Comparison of ENCODE assay signal across 8 cellular contexts in genomic region chr2:232611559-232612218, GRCh38. TPM values are rescaled to one million over a fixed set of nuclear protein-coding genes. Genes with fewer than 3 reads are reported as not detected.
DNase-seq lines count a peak whose midpoint lies in the region; ATAC-seq, FAIRE-seq and TF ChIP-seq lines count a peak whose summit lies in the region.

No MANE protein-coding gene starts in this region.

- no peak overlapping the region; the same call in 1 of the 2 replicates for H2BK120ac ChIP-seq in IMR-90 (ENCODE audit: low read depth, low read length)

- TF ChIP-seq POLR2A in IMR-90 (IDR thresholded peaks at IDR 0.05; ENCODE audit: low read depth, low read length), result no peak

- H3K27ac ChIP-seq in IMR-90 (ENCODE audit: insufficient read depth, low read length), result no peak overlapping the region

- H3K23ac ChIP-seq in IMR-90 (ENCODE audit: low read depth, low read length), result no peak overlapping the region

- H3K4me1 ChIP-seq in IMR-90 (ENCODE audit: control insufficient read depth, insufficient read depth, low read length), result peaks cover 3% of the 10 kb centered on the region; the same call in 1 of the 2 replicates

- BruUV-seq in IMR-90 (replicated peaks; lab: Mats Ljungman, UMichigan), result no TSS peak

- no peak overlapping the region for H4K8ac ChIP-seq in IMR-90 (ENCODE audit: low read depth in 2 of 2, low read length in 2 of 2)

- no peak overlapping the region for H2BK20ac ChIP-seq in IMR-90 (ENCODE audit: low read depth, low read length)

- peak; percentile 86 for ATAC-seq in IMR-90 (ENCODE audit: low read depth)
- ATAC-seq in WTC11, result peak; percentile 79
- ATAC-seq in HG02798 (IDR thresholded peaks at IDR 0.05; ENCODE audit: poor library complexity, unreplicated experiment), result no peak
- ATAC-seq in HG03354 (IDR thresholded peaks at IDR 0.05; ENCODE audit: poor library complexity, severe bottlenecking, unreplicated experiment), result no peak

- no peak overlapping the region for H3K9ac ChIP-seq in IMR-90 (ENCODE audit: low read depth, low read length)

- H3K56ac ChIP-seq in IMR-90 (ENCODE audit: extremely low read depth, insufficient read depth, low read length), result no peak overlapping the region

- peak; percentile 67 for TF ChIP-seq CTCF in D721Med (IDR thresholded peaks at IDR 0.05; ENCODE audit: insufficient read depth, missing control alignments)
- TF ChIP-seq CTCF in IMR-90 (conservative IDR thresholded peaks at IDR 0.05; ENCODE audit: low read depth, low read length), result peak; percentile 53
- peak; percentile 86 for TF ChIP-seq CTCF in WTC11 (IDR thresholded peaks at IDR 0.05)

- H4K20me1 ChIP-seq in IMR-90 (ENCODE audit: insufficient read depth, low read length), result no peaks in the 10 kb centered on the region

- no peaks in the 10 kb centered on the region for H3K79me1 ChIP-seq in IMR-90 (ENCODE audit: low read depth in 1 of 2, low read length in 2 of 2)

- H3K14ac ChIP-seq in IMR-90 (replicated peaks; ENCODE audit: low read depth, low read length), result no peak overlapping the region

- POLR2A ChIA-PET in IMR-90 (lab: Charles Lee; ENCODE audit: unreplicated experiment) (no interaction called here), WTC11 (lab: Charles Lee) (no interaction called here)

- H3K9me1 ChIP-seq in IMR-90 (ENCODE audit: insufficient read depth, low read length), result peaks cover 4% of the 10 kb centered on the region; the same call in 1 of the 2 replicates

- H3K36me3 Mint-ChIP-seq in WTC11, result no peaks in the 10 kb centered on the region

- H3K9me3 Mint-ChIP-seq in WTC11, result no peaks in the 10 kb centered on the region

- dilution Hi-C loops in IMR-90 (cut with HindIII; ENCODE audit: low sequenced_read_pairs, unreplicated experiment), result no loop called here

- no peak overlapping the region for H2AK5ac ChIP-seq in IMR-90 (ENCODE audit: low read depth, low read length)

- CTCF ChIA-PET in IMR-90 (lab: Yijun Ruan, JAX) (interaction anchor here (0.9 kb wide), 1 partner anchor 13 kb away, joined by 5 read pairs; no protein-coding TSS in a partner anchor), WTC11 (lab: Charles Lee) (interaction anchor here (0.6 to 2.8 kb wide), 14 partner anchors 8 to 117 kb away, joined by 3 to 19 read pairs (median 4); partner anchors contain the start of gene EFHD1)

- H3K4ac ChIP-seq in IMR-90 (ENCODE audit: low read depth, low read length), result peak overlapping the region; percentile 38; the same call in 1 of the 2 replicates

- H4K5ac ChIP-seq in IMR-90 (ENCODE audit: low read depth, low read length), result no peak overlapping the region

- H3K36me3 ChIP-seq in IMR-90 (ENCODE audit: control insufficient read depth, insufficient read depth, low read length), result no peaks in the 10 kb centered on the region

- H3K18ac ChIP-seq in IMR-90 (ENCODE audit: low read depth, low read length), result no peak overlapping the region

- H2AFZ ChIP-seq in IMR-90 (replicated peaks; ENCODE audit: low read length, poor library complexity), result peak overlapping the region; percentile 74

- FAIRE-seq in D721Med (lab: Jason Lieb, UNC), result no peak

- H3K27ac Mint-ChIP-seq in WTC11, result no peak overlapping the region

- no peaks in the 10 kb centered on the region for H3K4me1 Mint-ChIP-seq in WTC11

- no peak overlapping the region for H3K4me3 ChIP-seq in IMR-90 (ENCODE audit: insufficient read depth, low read depth, low read length)

- peak; percentile 28; the same call in 1 of the 2 replicates for TF ChIP-seq RAD21 in IMR-90 (IDR thresholded peaks at IDR 0.05; ENCODE audit: low read length)

- no peak overlapping the region for H4K91ac ChIP-seq in IMR-90 (ENCODE audit: insufficient read depth, low read depth, low read length)

- in situ Hi-C loops in IMR-90 (cut with MboI; ENCODE audit: low sequenced_read_pairs), result no loop called here

- H3K9me3 ChIP-seq in IMR-90 (ENCODE audit: control insufficient read depth, insufficient read depth, low read length), result no peaks in the 10 kb centered on the region

- no peak overlapping the region for H3K4me3 Mint-ChIP-seq in WTC11

- peak overlapping the region; percentile 26 for H2AK9ac ChIP-seq in IMR-90 (replicated peaks; ENCODE audit: low read depth, low read length, poor library complexity)

- H3K27me3 Mint-ChIP-seq in WTC11 (ENCODE audit: low read depth), result no peaks in the 10 kb centered on the region

- H2BK5ac ChIP-seq in IMR-90 (ENCODE audit: low read depth, low read length, poor library complexity, severe bottlenecking), result no peak overlapping the region

- no peak overlapping the region for H3K4me2 ChIP-seq in IMR-90 (ENCODE audit: low read depth, low read length)

- intact Hi-C loops in IMR-90 (cut with micrococcal nuclease), result no loop called here

- DNase-seq in D721Med (ENCODE audit: insufficient read length, low spot score) (peak; percentile 63), IMR-90 (peak; percentile 54), WTC11 (ENCODE audit: low spot score) (peak; percentile 86), brain pericyte (ENCODE audit: low read depth, low spot score) (peak; percentile 79), kidney tubule cell (ENCODE audit: low spot score) (peak; percentile 73)
- DNase-seq in stimulated activated CD4-positive, alpha-beta T cell treated with anti-CD3 and anti-CD28 coated beads, Interleukin-4, amount 100 ng/mL, for 24 hours, result peak; percentile 74

- WGBS in IMR-90 (ENCODE audit: extremely low coverage in 2 of 2, insufficient read length in 1 of 2), 2 experiments, result no CpG with 5 or more reads among the region's 9 CpGs

- H3K27me3 ChIP-seq in IMR-90 (ENCODE audit: control insufficient read depth, insufficient read depth, low read length), result no peaks in the 10 kb centered on the region

- no peak overlapping the region for H2BK15ac ChIP-seq in IMR-90 (ENCODE audit: low read depth, low read length)

TF ChIP-seq in IMR-90, 13 proteins besides CTCF, POLR2A, EP300 and RAD21:
- TF ChIP-seq RFX5 (IDR thresholded peaks at IDR 0.05; ENCODE audit: low read depth, low read length) (no peak), SMC3 (IDR thresholded peaks at IDR 0.05; ENCODE audit: low read depth, low read length) (no peak)

TF ChIP-seq in WTC11, 78 proteins besides CTCF, POLR2A, EP300 and RAD21:
- TF ChIP-seq HMGXB4 (CRISPR knock-in tag; IDR thresholded peaks at IDR 0.05), result 0 out of 2 replicates have a peak, but pooled peaks have one; percentile 37
- no peak for TF ChIP-seq ZNF219 (CRISPR knock-in tag; IDR thresholded peaks at IDR 0.05; ENCODE audit: borderline replicate concordance)
- peak; percentile 68; the same call in 1 of the 2 replicates for TF ChIP-seq ZNF423 (CRISPR knock-in tag; IDR thresholded peaks at IDR 0.05)

RNA-seq across cellular contexts. Expression of gene EFHD1, which starts 21.7 kb away (rescaled TPM):
- total RNA-seq in IMR-90 (2012; rRNA removed) (not detected in 2 replicates), WTC11 (2021) (5.4 to 6.8 TPM (median 6.1 TPM) in 3 replicates)
- polyA plus RNA-seq in IMR-90 (2012; rRNA removed), result 0.27 and 0.36 TPM in 2 replicates
- 0.11 and 0.16 TPM in 2 replicates for polyA plus RNA-seq in IMR-90 (2012; cell fraction: cytosol; rRNA removed)
- 0.03 and 0.05 TPM in 2 replicates for polyA plus RNA-seq in IMR-90 (2012; cell fraction: nucleus; rRNA removed; ENCODE audit: low replicate concordance)

Comparison
In these comparisons a context has a peak if more than half of its experiments do, and no peak if none do; other contexts are left out.
1. ATAC-seq: peak in IMR-90 (single experiment) and WTC11 (single experiment); none in HG02798 (single experiment) and HG03354 (single experiment).
2. Peak in every context shown above with its lines, with median percentiles within 50 percentile points of each other: DNase-seq and CTCF ChIP-seq.